In genomic region chr1:244705268-244706234, GRCh38 we compare ENCODE assay signal across 25 cellular contexts. TPM values are rescaled to one million over a fixed set of nuclear protein-coding genes. Genes with fewer than 3 reads are reported as not detected.
DNase-seq lines count a peak whose midpoint lies in the region; ATAC-seq and TF ChIP-seq lines count a peak whose summit lies in the region.
"Had no signal": no experiment of that assay in that cellular context is flagged by ENCODE, and none has a peak within 500 bp of the region (broad histone marks: within the 10 kb centered on the region; RNA-seq: fewer than 3 reads in every experiment).

No MANE protein-coding gene starts in this region.

- TF ChIP-seq CTCF in VCaP (conservative IDR thresholded peaks at IDR 0.05) (no peak), stomach (IDR thresholded peaks at IDR 0.05) (no peak)

- peaks cover 19% of the 10 kb centered on the region for H3K36me3 Mint-ChIP-seq in activated CD8-positive, alpha-beta memory T cell treated with anti-CD3 and anti-CD28 coated beads, Interleukin-2, amount 10 ng/mL, durations not matched to agents 7 days and 5 days

- H3K27ac Mint-ChIP-seq in activated CD8-positive, alpha-beta memory T cell treated with anti-CD3 and anti-CD28 coated beads, Interleukin-2, amount 10 ng/mL, durations not matched to agents 7 days and 5 days, result no peak overlapping the region
- H3K27ac Mint-ChIP-seq: activated CD4-positive, alpha-beta T cell treated with anti-CD3 and anti-CD28 coated beads, Interleukin-2, amount 10 ng/mL, durations not matched to agents 7 days and 5 days; activated T-helper 2 cell treated with anti-CD3 and anti-CD28 coated beads, Interferon-gamma antibody, Interleukin-2, Interleukin-4, amounts not matched to agents 10 μg/mL and 5 μg/mL and 100 μg/mL, durations not matched to agents 14 hours and 24 hours and 36 hours; B cell; memory B cell; stimulated activated naive CD8-positive, alpha-beta T cell treated with anti-CD3 and anti-CD28 coated beads, Interleukin-15, Interleukin-2, amounts not matched to agents 100 ng/mL and 50 ng/mL, for 24 hours; T-helper 17 cell had no signal

- no peaks in the 10 kb centered on the region for H3K27me3 ChIP-seq in stomach
- H3K27me3 ChIP-seq: Peyer's patch, SJSA1, transverse colon had no signal

- peak; percentile 21 for DNase-seq in activated CD8-positive, alpha-beta memory T cell treated with anti-CD3 and anti-CD28 coated beads for 24 hours
- no peak for DNase-seq in activated CD8-positive, alpha-beta memory T cell treated with anti-CD3 and anti-CD28 coated beads, Interleukin-2, amount 10 ng/mL, durations not matched to agents 7 days and 5 days
- DNase-seq in left cardiac atrium (no peak), stomach (peak; percentile 66), amniotic stem cell (lab: John Stamatoyannopoulos, UW) (no peak), SKM-1 treated with dmso at 0.1 percent for 144 hours (lab: John Stamatoyannopoulos, UW; ENCODE audit: unreplicated experiment) (no peak), inferior parietal cortex (ENCODE audit: extremely low spot score) (no peak)
- DNase-seq: activated CD4-positive, alpha-beta T cell treated with anti-CD3 and anti-CD28 coated beads, Interleukin-2, amount 10 ng/mL, durations not matched to agents 7 days and 5 days; activated CD8-positive, alpha-beta memory T cell treated with anti-CD3 and anti-CD28 coated beads, Interleukin-2, amount 50 U/mL, for 48 hours; GM23248; hypothalamus; NCI-H1092 treated with DMSO at 0.1 percent for 48 hours; NCI-H2081; nucleus accumbens; Peyer's patch; stimulated activated CD4-positive, alpha-beta T cell treated with anti-CD3 and anti-CD28 coated beads, Interleukin-4, amount 100 ng/mL, for 24 hours; T-helper 17 cell; transverse colon had no signal

- H3K9me3 Mint-ChIP-seq in activated CD8-positive, alpha-beta memory T cell treated with anti-CD3 and anti-CD28 coated beads, Interleukin-2, amount 10 ng/mL, durations not matched to agents 7 days and 5 days (ENCODE audit: low read depth), result no peaks in the 10 kb centered on the region
- H3K9me3 Mint-ChIP-seq: activated T-helper 2 cell treated with anti-CD3 and anti-CD28 coated beads, Interferon-gamma antibody, Interleukin-2, Interleukin-4, amounts not matched to agents 10 μg/mL and 5 μg/mL and 100 μg/mL, durations not matched to agents 14 hours and 24 hours and 36 hours had no signal

- CTCF ChIA-PET in activated CD8-positive, alpha-beta memory T cell treated with anti-CD3 and anti-CD28 coated beads, Interleukin-2, amount 10 ng/mL, durations not matched to agents 7 days and 5 days (lab: Charles Lee), result no interaction called here

- no peak overlapping the region for H3K4me3 ChIP-seq in stomach
- H3K4me3 ChIP-seq: A549, GM23248, Peyer's patch, SJSA1, transverse colon had no signal

- no peaks in the 10 kb centered on the region for H3K4me1 Mint-ChIP-seq in activated CD8-positive, alpha-beta memory T cell treated with anti-CD3 and anti-CD28 coated beads, Interleukin-2, amount 10 ng/mL, durations not matched to agents 7 days and 5 days
- H3K4me1 Mint-ChIP-seq: activated CD4-positive, alpha-beta T cell treated with anti-CD3 and anti-CD28 coated beads, Interleukin-2, amount 10 ng/mL, durations not matched to agents 7 days and 5 days; B cell; memory B cell had no signal

- no peak for TF ChIP-seq POLR2A in stomach (IDR thresholded peaks at IDR 0.05)

- TF ChIP-seq EP300 in stomach (IDR thresholded peaks at IDR 0.05), result no peak

- H3K4me3 Mint-ChIP-seq in activated CD8-positive, alpha-beta memory T cell treated with anti-CD3 and anti-CD28 coated beads, Interleukin-2, amount 10 ng/mL, durations not matched to agents 7 days and 5 days, result no peak overlapping the region
- H3K4me3 Mint-ChIP-seq: activated CD4-positive, alpha-beta T cell treated with anti-CD3 and anti-CD28 coated beads, Interleukin-2, amount 10 ng/mL, durations not matched to agents 7 days and 5 days; B cell; memory B cell; stimulated activated naive CD8-positive, alpha-beta T cell treated with anti-CD3 and anti-CD28 coated beads, Interleukin-15, Interleukin-2, amounts not matched to agents 100 ng/mL and 50 ng/mL, for 24 hours; T-helper 17 cell had no signal

- no peaks in the 10 kb centered on the region for H3K27me3 Mint-ChIP-seq in activated CD8-positive, alpha-beta memory T cell treated with anti-CD3 and anti-CD28 coated beads, Interleukin-2, amount 10 ng/mL, durations not matched to agents 7 days and 5 days
- H3K27me3 Mint-ChIP-seq: activated CD4-positive, alpha-beta T cell treated with anti-CD3 and anti-CD28 coated beads, Interleukin-2, amount 10 ng/mL, durations not matched to agents 7 days and 5 days; B cell; memory B cell; stimulated activated naive CD8-positive, alpha-beta T cell treated with anti-CD3 and anti-CD28 coated beads, Interleukin-15, Interleukin-2, amounts not matched to agents 100 ng/mL and 50 ng/mL, for 24 hours; T-helper 17 cell had no signal

- ATAC-seq in activated CD8-positive, alpha-beta memory T cell treated with anti-CD3 and anti-CD28 coated beads, Interleukin-2, amount 10 ng/mL, durations not matched to agents 7 days and 5 days, result no peak
- ATAC-seq in left cardiac atrium, result peak; percentile 48 to 61
- ATAC-seq: A549, T-helper 17 cell had no signal

- H3K9me3 ChIP-seq in stomach, result no peaks in the 10 kb centered on the region
- H3K9me3 ChIP-seq: A549, Peyer's patch, SJSA1, transverse colon had no signal

- WGBS in stomach, 5 donors, result 43 to 62% (median 58%) methylated on average over 17 of the region's 17 CpGs

- peaks cover 3 to 42% (median 35%) of the 10 kb centered on the region in 4 donors for H3K36me3 ChIP-seq in stomach

- intact Hi-C loops in left cardiac atrium (cut with DNase I) (no loop called here), stomach (cut with DNase I; ENCODE audit: low total_unique reads) (no loop called here)

- H3K27ac ChIP-seq in VCaP (peak overlapping the region; percentile 74), stomach (peak overlapping the region in 2 of 5 donors; percentile 7 to 38)
- H3K27ac ChIP-seq: A549, GM23248, Peyer's patch, SJSA1 had no signal

- H3K4me1 ChIP-seq in stomach, result peaks cover 0 to 26% (median 5%) of the 10 kb centered on the region in 4 donors
- H3K4me1 ChIP-seq: A549, Peyer's patch, SJSA1 had no signal

RNA-seq across cellular contexts. Expression of gene DESI2, which starts 52.6 kb away (rescaled TPM):
- total RNA-seq in activated CD8-positive, alpha-beta memory T cell treated with anti-CD3 and anti-CD28 coated beads, Interleukin-2, amount 10 ng/mL, durations not matched to agents 7 days and 5 days, result 10 to 100 TPM; 24.5 to 26.4 TPM
- total RNA-seq in left cardiac atrium (10 to 100 TPM; 20.0 to 22.2 TPM), stomach (10 to 100 TPM in 3 of 5 donors, 1 to 10 TPM in 2; 3.5 to 74.7 (median 15.6) TPM)
- polyA plus RNA-seq in stomach, result 10 to 100 TPM in 2 of 3 donors, 1 to 10 TPM in 1; 9.8 to 29.2 (median 22.4) TPM

Comparison
In these comparisons a context has a peak if more than half of its experiments do, and no peak if none do; other contexts are left out.
1. DNase-seq: peak in activated CD8-positive, alpha-beta memory T cell treated with anti-CD3 and anti-CD28 coated beads for 24 hours (single experiment) and stomach (single experiment); none in activated CD8-positive, alpha-beta memory T cell treated with anti-CD3 and anti-CD28 coated beads, Interleukin-2, amount 10 ng/mL, durations not matched to agents 7 days and 5 days (single experiment), left cardiac atrium (single experiment), amniotic stem cell (single experiment), SKM-1 treated with dmso at 0.1 percent for 144 hours (single experiment) and inferior parietal cortex (single experiment).